In the genomic region with DNA sequence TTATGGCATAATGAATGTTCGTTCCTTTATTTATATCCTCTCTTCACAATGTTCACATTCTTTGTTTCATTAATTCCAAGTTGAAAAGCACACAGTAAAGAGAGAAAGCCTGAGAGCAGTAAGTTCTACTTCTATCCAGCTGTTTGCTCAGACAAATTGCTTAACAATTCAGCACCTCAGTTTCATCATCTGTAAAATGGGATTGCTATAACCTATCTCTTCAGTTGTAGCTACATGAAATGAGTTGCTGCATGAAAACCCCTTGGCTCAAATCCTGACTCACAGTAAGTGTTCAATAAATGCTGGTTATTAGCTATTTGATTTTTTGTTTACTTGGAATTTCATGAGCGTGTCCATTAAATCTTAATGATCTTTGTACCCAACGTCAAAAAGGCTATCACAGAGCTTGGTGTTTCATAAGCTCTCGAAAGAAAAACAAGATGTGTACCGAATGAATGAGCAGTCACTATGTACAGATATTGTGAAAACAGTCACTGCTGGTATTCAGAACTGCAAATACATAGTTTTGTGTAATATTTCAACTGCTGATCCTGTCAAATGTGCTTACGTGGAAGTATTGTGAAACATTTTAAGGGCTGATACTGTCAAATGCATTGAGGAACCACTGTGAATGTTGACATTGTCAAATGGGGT, we compare ENCODE assay signal across 1 cellular context.
A peak's percentile ranks its signal among the peaks of the same experiment; 100 is the strongest.
TF ChIP-seq lines count a peak whose summit lies in the region.

No MANE protein-coding gene starts in this region.

TF ChIP-seq in HepG2, 621 proteins besides CTCF, POLR2A, EP300 and RAD21 (continued from another document):
- no peak for TF ChIP-seq HMG20B (CRISPR knock-in tag; conservative IDR thresholded peaks at IDR 0.05)
- TF ChIP-seq, protein P1, sequence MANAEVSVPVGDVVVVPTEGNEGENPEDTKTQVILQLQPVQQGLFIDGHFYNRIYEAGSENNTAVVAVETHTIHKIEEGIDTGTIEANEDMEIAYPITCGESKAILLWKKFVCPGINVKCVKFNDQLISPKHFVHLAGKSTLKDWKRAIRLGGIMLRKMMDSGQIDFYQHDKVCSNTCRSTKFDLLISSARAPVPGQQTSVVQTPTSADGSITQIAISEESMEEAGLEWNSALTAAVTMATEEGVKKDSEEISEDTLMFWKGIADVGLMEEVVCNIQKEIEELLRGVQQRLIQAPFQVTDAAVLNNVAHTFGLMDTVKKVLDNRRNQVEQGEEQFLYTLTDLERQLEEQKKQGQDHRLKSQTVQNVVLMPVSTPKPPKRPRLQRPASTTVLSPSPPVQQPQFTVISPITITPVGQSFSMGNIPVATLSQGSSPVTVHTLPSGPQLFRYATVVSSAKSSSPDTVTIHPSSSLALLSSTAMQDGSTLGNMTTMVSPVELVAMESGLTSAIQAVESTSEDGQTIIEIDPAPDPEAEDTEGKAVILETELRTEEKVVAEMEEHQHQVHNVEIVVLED (CRISPR knock-in tag; IDR thresholded peaks at IDR 0.05; ENCODE audit: borderline replicate concordance) = no peak
- no peak for TF ChIP-seq PRPF4 (IDR thresholded peaks at IDR 0.05; ENCODE audit: low read depth, low read length, poor library complexity, severe bottlenecking)
- no peak for TF ChIP-seq ZNF367 (CRISPR knock-in tag; IDR thresholded peaks at IDR 0.05; ENCODE audit: borderline replicate concordance)
- no peak for TF ChIP-seq SMARCC2 (IDR thresholded peaks at IDR 0.05)
- no peak for TF ChIP-seq NPAS2 (CRISPR knock-in tag; IDR thresholded peaks at IDR 0.05; ENCODE audit: borderline replicate concordance)
- no peak for TF ChIP-seq RFX3 (CRISPR knock-in tag; IDR thresholded peaks at IDR 0.05)
- TF ChIP-seq, protein P2, sequence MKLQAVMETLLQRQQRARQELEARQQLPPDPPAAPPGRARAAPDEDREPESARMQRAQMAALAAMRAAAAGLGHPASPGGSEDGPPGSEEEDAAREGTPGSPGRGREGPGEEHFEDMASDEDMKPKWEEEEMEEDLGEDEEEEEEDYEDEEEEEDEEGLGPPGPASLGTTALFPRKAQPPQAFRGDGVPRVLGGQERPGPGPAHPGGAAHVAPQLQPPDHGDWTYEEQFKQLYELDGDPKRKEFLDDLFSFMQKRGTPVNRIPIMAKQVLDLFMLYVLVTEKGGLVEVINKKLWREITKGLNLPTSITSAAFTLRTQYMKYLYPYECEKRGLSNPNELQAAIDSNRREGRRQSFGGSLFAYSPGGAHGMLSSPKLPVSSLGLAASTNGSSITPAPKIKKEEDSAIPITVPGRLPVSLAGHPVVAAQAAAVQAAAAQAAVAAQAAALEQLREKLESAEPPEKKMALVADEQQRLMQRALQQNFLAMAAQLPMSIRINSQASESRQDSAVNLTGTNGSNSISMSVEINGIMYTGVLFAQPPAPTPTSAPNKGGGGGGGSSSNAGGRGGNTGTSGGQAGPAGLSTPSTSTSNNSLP (IDR thresholded peaks at IDR 0.05; ENCODE audit: low read depth, low read length) = 0 out of 2 replicates have a peak, but pooled peaks have one; percentile 43
- TF ChIP-seq, protein P3, sequence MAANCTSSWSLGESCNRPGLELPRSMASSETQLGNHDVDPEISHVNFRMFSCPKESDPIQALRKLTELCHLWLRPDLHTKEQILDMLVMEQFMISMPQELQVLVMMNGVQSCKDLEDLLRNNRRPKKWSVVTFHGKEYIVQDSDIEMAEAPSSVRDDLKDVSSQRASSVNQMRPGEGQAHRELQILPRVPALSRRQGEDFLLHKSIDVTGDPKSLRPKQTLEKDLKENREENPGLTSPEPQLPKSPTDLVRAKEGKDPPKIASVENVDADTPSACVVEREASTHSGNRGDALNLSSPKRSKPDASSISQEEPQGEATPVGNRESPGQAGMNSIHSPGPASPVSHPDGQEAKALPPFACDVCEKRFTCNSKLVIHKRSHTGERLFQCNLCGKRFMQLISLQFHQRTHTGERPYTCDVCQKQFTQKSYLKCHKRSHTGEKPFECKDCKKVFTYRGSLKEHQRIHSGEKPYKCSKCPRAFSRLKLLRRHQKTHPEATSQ (CRISPR knock-in tag; IDR thresholded peaks at IDR 0.05; ENCODE audit: borderline replicate concordance) = no peak
- TF ChIP-seq, protein P4, sequence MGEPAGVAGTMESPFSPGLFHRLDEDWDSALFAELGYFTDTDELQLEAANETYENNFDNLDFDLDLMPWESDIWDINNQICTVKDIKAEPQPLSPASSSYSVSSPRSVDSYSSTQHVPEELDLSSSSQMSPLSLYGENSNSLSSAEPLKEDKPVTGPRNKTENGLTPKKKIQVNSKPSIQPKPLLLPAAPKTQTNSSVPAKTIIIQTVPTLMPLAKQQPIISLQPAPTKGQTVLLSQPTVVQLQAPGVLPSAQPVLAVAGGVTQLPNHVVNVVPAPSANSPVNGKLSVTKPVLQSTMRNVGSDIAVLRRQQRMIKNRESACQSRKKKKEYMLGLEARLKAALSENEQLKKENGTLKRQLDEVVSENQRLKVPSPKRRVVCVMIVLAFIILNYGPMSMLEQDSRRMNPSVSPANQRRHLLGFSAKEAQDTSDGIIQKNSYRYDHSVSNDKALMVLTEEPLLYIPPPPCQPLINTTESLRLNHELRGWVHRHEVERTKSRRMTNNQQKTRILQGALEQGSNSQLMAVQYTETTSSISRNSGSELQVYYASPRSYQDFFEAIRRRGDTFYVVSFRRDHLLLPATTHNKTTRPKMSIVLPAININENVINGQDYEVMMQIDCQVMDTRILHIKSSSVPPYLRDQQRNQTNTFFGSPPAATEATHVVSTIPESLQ (CRISPR knock-in tag; conservative IDR thresholded peaks at IDR 0.05) = no peak
- TF ChIP-seq, protein P5, sequence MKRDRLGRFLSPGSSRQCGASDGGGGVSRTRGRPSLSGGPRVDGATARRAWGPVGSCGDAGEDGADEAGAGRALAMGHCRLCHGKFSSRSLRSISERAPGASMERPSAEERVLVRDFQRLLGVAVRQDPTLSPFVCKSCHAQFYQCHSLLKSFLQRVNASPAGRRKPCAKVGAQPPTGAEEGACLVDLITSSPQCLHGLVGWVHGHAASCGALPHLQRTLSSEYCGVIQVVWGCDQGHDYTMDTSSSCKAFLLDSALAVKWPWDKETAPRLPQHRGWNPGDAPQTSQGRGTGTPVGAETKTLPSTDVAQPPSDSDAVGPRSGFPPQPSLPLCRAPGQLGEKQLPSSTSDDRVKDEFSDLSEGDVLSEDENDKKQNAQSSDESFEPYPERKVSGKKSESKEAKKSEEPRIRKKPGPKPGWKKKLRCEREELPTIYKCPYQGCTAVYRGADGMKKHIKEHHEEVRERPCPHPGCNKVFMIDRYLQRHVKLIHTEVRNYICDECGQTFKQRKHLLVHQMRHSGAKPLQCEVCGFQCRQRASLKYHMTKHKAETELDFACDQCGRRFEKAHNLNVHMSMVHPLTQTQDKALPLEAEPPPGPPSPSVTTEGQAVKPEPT (CRISPR knock-in tag; IDR thresholded peaks at IDR 0.05; ENCODE audit: low read depth) = no peak
- TF ChIP-seq MAFK (conservative IDR thresholded peaks at IDR 0.05 in 1 of 2, IDR thresholded peaks at IDR 0.05 in 1 of 2; ENCODE audit: low read length in 2 of 2) = peak; percentile 59 to 68
- TF ChIP-seq ZNF34 (CRISPR knock-in tag; IDR thresholded peaks at IDR 0.05; ENCODE audit: borderline replicate concordance) = no peak
- TF ChIP-seq MXD4 (CRISPR knock-in tag; IDR thresholded peaks at IDR 0.05) = no peak
- TF ChIP-seq ZSCAN21 (CRISPR knock-in tag; IDR thresholded peaks at IDR 0.05; ENCODE audit: borderline replicate concordance) = no peak
- no peak for TF ChIP-seq ZBTB3 (CRISPR knock-in tag; IDR thresholded peaks at IDR 0.05; ENCODE audit: borderline replicate concordance, low read depth)
- no peak for TF ChIP-seq ZSCAN20 (CRISPR knock-in tag; IDR thresholded peaks at IDR 0.05; ENCODE audit: borderline replicate concordance)
- TF ChIP-seq YEATS2 (CRISPR knock-in tag; IDR thresholded peaks at IDR 0.05; ENCODE audit: borderline replicate concordance) = no peak
- TF ChIP-seq ATF7-NPFF (CRISPR knock-in tag; IDR thresholded peaks at IDR 0.05; ENCODE audit: low read depth) = no peak
- TF ChIP-seq ZNF660 (CRISPR knock-in tag; IDR thresholded peaks at IDR 0.05; ENCODE audit: borderline replicate concordance, low read depth) = no peak
- TF ChIP-seq SAP130 (CRISPR knock-in tag; IDR thresholded peaks at IDR 0.05; ENCODE audit: low read depth) = peak; percentile 36; the same call in 1 of the 2 replicates
- no peak for TF ChIP-seq ZNF382 (CRISPR knock-in tag; IDR thresholded peaks at IDR 0.05; ENCODE audit: borderline replicate concordance)
TF ChIP-seq in HepG2: peak in this region for 15.
